1 cellular context compared by ENCODE assay signal in the genomic region with DNA sequence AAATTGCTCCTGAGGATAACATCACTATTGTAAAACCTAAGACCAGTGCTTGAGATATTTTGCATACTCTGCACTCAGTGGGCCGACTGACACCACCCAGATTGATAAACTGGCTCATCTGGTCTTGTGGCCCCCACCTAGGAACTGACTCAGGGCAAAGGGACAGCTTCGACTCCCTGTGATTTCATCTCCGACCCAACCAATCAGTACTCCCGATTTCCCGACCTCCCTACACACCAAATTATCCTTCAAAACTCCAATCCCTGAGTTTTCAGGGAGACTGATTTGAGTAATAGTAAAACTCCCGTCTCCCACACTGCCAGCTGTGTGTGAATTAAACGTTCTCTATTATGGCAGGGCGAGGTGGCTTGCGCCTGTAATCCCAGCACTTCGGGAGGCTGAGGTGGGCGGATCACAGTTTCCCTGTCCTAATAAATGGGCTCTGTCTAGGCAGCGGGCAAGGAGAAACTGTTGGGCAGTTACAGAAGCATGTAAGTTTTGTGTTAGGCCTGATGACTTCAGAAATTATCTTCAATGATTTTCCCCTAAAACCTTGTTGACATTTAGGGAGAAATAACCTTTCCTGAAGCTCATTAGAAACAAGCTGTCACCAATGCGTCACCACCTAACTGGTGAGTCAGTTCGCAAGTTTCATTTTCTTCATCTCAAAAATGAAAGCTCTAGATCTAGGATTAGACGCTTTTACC.
TF ChIP-seq lines count a peak whose summit lies in the region.

No MANE protein-coding gene starts in this region.

TF ChIP-seq in K562, 482 proteins besides CTCF, POLR2A, EP300 and RAD21 (continued from another document and continues in another):
- TF ChIP-seq THRB (CRISPR knock-in tag; conservative IDR thresholded peaks at IDR 0.05) (no peak), SFPQ (IDR thresholded peaks at IDR 0.05; ENCODE audit: low read depth, low read length) (no peak), ZNF766 (CRISPR knock-in tag; conservative IDR thresholded peaks at IDR 0.05) (no peak), KHSRP (IDR thresholded peaks at IDR 0.05) (no peak), ZNF174 (CRISPR knock-in tag; IDR thresholded peaks at IDR 0.05) (no peak), PML (IDR thresholded peaks at IDR 0.05; ENCODE audit: low read length) (no peak), SUPT5H (IDR thresholded peaks at IDR 0.05) (no peak), DLX4 (CRISPR knock-in tag; IDR thresholded peaks at IDR 0.05) (no peak), ERF (CRISPR knock-in tag; IDR thresholded peaks at IDR 0.05) (0 out of 2 replicates have a peak, but pooled peaks have one; percentile 46), GTF2A2 (tag; IDR thresholded peaks at IDR 0.05) (no peak), BRD4 (IDR thresholded peaks at IDR 0.05) (no peak), CAMTA2 (CRISPR knock-in tag; conservative IDR thresholded peaks at IDR 0.05) (no peak), NEUROD1 (IDR thresholded peaks at IDR 0.05; ENCODE audit: borderline replicate concordance, low read depth, low read length, partially characterized antibody) (no peak), SIRT6 (IDR thresholded peaks at IDR 0.05; ENCODE audit: low read depth, low read length) (no peak), SAFB (IDR thresholded peaks at IDR 0.05; ENCODE audit: borderline replicate concordance, low read depth, low read length) (no peak), ZFP36 (IDR thresholded peaks at IDR 0.05; ENCODE audit: low read depth, low read length, partially characterized antibody) (no peak), MEIS2 (IDR thresholded peaks at IDR 0.05; ENCODE audit: partially characterized antibody) (peak; percentile 83), SLC30A9 (CRISPR knock-in tag; IDR thresholded peaks at IDR 0.05) (no peak), WHSC1 (IDR thresholded peaks at IDR 0.05; ENCODE audit: low read length) (no peak), HDAC8 (tag; IDR thresholded peaks at IDR 0.05) (no peak), ZNF316 (IDR thresholded peaks at IDR 0.05) (peak; percentile 5; the same call in 1 of the 2 replicates), CBFA2T2 (conservative IDR thresholded peaks at IDR 0.05) (no peak), DDX20 (tag; IDR thresholded peaks at IDR 0.05; ENCODE audit: low read depth) (no peak), NFE2 (IDR thresholded peaks at IDR 0.05; ENCODE audit: low read depth) (no peak), ATF2 (CRISPR knock-in tag; IDR thresholded peaks at IDR 0.05) (no peak), ZNF217 (CRISPR knock-in tag; IDR thresholded peaks at IDR 0.05) (no peak), JUNB (CRISPR knock-in tag; conservative IDR thresholded peaks at IDR 0.05) (no peak), STAT5A (IDR thresholded peaks at IDR 0.05; ENCODE audit: borderline replicate concordance, low read length) (no peak), MTA3 (IDR thresholded peaks at IDR 0.05; ENCODE audit: borderline replicate concordance) (peak; percentile 52; the same call in 1 of the 2 replicates), NFE2L1 (tag; IDR thresholded peaks at IDR 0.05; ENCODE audit: borderline replicate concordance, low read depth) (no peak), FOXO4 (CRISPR knock-in tag; IDR thresholded peaks at IDR 0.05) (no peak), DACH1 (IDR thresholded peaks at IDR 0.05; ENCODE audit: partially characterized antibody) (peak; percentile 35), PATZ1 (CRISPR knock-in tag; IDR thresholded peaks at IDR 0.05; ENCODE audit: borderline replicate concordance) (no peak), NR2C2 (CRISPR knock-in tag; IDR thresholded peaks at IDR 0.05) (peak; percentile 37; the same call in 1 of the 2 replicates), NR2C2 (tag; IDR thresholded peaks at IDR 0.05) (peak; percentile 32; the same call in 1 of the 2 replicates), RBM15 (IDR thresholded peaks at IDR 0.05; ENCODE audit: insufficient read depth, low read length) (no peak), CBX3 (IDR thresholded peaks at IDR 0.05; ENCODE audit: borderline replicate concordance in 1 of 2, low read length in 2 of 2) (no peak), ZNF717 (CRISPR knock-in tag; IDR thresholded peaks at IDR 0.05) (no peak), SIX5 (IDR thresholded peaks at IDR 0.05; ENCODE audit: borderline replicate concordance in 1 of 2, insufficient read depth in 1 of 2, low read depth in 1 of 2, low read length in 2 of 2) (no peak), ZNF551 (CRISPR knock-in tag; IDR thresholded peaks at IDR 0.05) (no peak)
- TF ChIP-seq, protein P1, sequence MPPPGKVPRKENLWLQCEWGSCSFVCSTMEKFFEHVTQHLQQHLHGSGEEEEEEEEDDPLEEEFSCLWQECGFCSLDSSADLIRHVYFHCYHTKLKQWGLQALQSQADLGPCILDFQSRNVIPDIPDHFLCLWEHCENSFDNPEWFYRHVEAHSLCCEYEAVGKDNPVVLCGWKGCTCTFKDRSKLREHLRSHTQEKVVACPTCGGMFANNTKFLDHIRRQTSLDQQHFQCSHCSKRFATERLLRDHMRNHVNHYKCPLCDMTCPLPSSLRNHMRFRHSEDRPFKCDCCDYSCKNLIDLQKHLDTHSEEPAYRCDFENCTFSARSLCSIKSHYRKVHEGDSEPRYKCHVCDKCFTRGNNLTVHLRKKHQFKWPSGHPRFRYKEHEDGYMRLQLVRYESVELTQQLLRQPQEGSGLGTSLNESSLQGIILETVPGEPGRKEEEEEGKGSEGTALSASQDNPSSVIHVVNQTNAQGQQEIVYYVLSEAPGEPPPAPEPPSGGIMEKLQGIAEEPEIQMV (tag; conservative IDR thresholded peaks at IDR 0.05; ENCODE audit: low read depth) = no peak
- TF ChIP-seq, protein P2, sequence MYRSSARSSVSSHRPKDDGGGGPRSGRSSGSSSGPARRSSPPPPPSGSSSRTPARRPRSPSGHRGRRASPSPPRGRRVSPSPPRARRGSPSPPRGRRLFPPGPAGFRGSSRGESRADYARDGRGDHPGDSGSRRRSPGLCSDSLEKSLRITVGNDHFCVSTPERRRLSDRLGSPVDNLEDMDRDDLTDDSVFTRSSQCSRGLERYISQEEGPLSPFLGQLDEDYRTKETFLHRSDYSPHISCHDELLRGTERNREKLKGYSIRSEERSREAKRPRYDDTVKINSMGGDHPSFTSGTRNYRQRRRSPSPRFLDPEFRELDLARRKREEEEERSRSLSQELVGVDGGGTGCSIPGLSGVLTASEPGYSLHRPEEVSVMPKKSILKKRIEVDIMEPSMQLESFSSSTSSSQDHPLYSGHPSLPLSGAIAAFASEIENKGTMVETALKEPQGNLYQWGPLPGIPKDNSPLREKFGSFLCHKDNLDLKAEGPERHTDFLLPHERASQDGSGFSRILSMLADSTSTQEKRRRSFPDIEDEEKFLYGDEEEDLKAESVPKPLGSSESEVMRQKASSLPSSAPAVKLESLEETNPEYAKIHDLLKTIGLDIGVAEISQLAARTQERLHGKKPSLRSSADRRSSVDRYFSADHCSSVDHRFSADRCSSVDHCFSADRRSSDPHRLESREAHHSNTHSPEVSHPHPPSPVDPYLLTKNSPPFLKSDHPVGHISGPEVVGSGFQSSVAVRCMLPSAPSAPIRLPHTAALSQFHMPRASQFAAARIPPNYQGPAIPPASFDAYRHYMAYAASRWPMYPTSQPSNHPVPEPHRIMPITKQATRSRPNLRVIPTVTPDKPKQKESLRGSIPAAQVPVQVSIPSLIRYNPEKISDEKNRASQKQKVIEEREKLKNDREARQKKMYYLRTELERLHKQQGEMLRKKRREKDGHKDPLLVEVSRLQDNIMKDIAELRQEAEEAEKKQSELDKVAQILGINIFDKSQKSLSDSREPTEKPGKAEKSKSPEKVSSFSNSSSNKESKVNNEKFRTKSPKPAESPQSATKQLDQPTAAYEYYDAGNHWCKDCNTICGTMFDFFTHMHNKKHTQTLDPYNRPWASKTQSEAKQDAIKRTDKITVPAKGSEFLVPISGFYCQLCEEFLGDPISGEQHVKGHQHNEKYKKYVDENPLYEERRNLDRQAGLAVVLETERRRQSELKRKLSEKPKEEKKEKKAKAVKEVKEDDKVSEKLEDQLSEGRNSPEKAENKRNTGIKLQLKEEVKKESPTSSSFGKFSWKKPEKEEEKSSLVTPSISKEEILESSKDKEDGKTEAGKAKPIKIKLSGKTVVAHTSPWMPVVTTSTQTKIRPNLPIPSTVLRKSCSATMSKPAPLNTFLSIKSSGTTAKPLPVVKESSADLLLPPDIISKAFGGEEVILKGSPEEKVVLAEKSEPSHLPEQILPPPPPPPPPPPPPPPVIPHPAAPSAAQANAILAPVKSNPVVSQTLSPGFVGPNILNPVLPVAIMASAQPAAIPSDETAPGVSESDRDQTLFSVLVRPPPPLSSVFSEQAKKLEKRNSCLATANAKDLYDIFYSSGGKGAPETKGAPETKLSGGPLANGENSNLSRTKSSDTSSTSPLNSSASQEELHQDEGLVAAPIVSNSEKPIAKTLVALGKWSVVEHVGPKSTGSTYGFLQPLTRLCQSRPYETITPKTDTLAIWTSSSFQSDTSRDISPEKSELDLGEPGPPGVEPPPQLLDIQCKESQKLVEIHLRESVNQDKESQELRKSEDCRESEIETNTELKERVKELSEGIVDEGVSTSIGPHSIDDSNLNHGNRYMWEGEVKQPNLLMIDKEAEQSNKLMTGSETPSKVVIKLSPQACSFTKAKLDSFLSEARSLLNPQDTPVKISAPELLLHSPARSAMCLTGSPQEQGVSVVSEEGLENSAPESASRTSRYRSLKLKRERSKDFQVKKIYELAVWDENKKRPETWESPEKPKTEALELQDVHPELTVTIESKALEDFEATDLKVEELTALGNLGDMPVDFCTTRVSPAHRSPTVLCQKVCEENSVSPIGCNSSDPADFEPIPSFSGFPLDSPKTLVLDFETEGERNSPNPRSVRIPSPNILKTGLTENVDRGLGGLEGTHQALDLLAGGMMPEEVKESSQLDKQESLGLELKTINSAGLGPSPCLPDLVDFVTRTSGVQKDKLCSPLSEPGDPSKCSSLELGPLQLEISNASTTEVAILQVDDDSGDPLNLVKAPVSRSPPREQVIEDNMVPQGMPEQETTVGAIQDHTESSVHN (IDR thresholded peaks at IDR 0.05; ENCODE audit: borderline replicate concordance in 1 of 2, low read depth in 1 of 2) = peak in 1 of 2 experiments; percentile 70; a peak in 1 of 4 replicates
